ENCODE assay signal across 17 cellular contexts in genomic region chr2:9076755-9077154, GRCh38.
DNase-seq lines count a peak whose midpoint lies in the region; ATAC-seq and TF ChIP-seq lines count a peak whose summit lies in the region.
"Had no signal": no experiment of that assay in that cellular context is flagged by ENCODE, and none has a peak within 500 bp of the region (broad histone marks: within the 10 kb centered on the region; RNA-seq: fewer than 3 reads in every experiment).

No MANE protein-coding gene starts in this region.

- no peaks in the 10 kb centered on the region for H3F3A ChIP-seq in PC-3 (ENCODE audit: low read length, unreplicated experiment)

- H3K27ac ChIP-seq in ACC112 (ENCODE audit: low read depth, low read length): no peak overlapping the region
- H3K27ac ChIP-seq in PC-3 (ENCODE audit: low read length): 0 out of 2 replicates have a peak overlapping the region, but pooled peaks have one; percentile 6
- H3K27ac ChIP-seq in esophagus squamous epithelium: peak overlapping the region in 3 of 4 donors; percentile 29 to 69 (median 60)
- no peak overlapping the region for H3K27ac ChIP-seq in upper lobe of right lung
- H3K27ac ChIP-seq: BLaER1 treated with 17β-estradiol and CSF1 and Interleukin-3, amounts not matched to agents 10 nM and 100 nM; HL-60; KMS-11 had no signal

- H3K79me2 ChIP-seq in ACC112 (ENCODE audit: control insufficient read depth, insufficient read depth, low read length, unreplicated experiment) (no peaks in the 10 kb centered on the region), PC-3 (ENCODE audit: low read length) (no peaks in the 10 kb centered on the region)

- DNase-seq in PC-3 (no peak), esophagus squamous epithelium (lab: John Stamatoyannopoulos, UW) (no peak), upper lobe of right lung (peak; percentile 72), Kasumi-1 (lab: John Stamatoyannopoulos, UW) (no peak), NOMO-1 (lab: John Stamatoyannopoulos, UW; ENCODE audit: unreplicated experiment in 2 of 2) (no peak)
- DNase-seq: 8988T; ACHN; CD4-positive, alpha-beta memory T cell; DMS153; DMS79 treated with DMSO at 0.1 percent for 48 hours; EL; HFFc6 had no signal

- TF ChIP-seq POLR2A in esophagus squamous epithelium (IDR thresholded peaks at IDR 0.05): no peak

- TF ChIP-seq CTCF in PC-3 (conservative IDR thresholded peaks at IDR 0.05; ENCODE audit: low read depth, low read length) (no peak), esophagus squamous epithelium (IDR thresholded peaks at IDR 0.05) (no peak), upper lobe of right lung (IDR thresholded peaks at IDR 0.05) (no peak)

- no peak overlapping the region for H3K4me2 ChIP-seq in PC-3 (ENCODE audit: low read length)
- H3K4me2 ChIP-seq: BLaER1 treated with 17β-estradiol and CSF1 and Interleukin-3, amounts not matched to agents 10 nM and 100 nM; KMS-11 had no signal

- H3K9ac ChIP-seq in PC-3 (ENCODE audit: low read length): no peak overlapping the region
- H3K9ac ChIP-seq: BLaER1 treated with 17β-estradiol and CSF1 and Interleukin-3, amounts not matched to agents 10 nM and 100 nM; KMS-11 had no signal

- H3K9me3 ChIP-seq in PC-3 (ENCODE audit: low read length): no peaks in the 10 kb centered on the region
- no peaks in the 10 kb centered on the region for H3K9me3 ChIP-seq in esophagus squamous epithelium
- H3K9me3 ChIP-seq in upper lobe of right lung: no peaks in the 10 kb centered on the region

- no peaks in the 10 kb centered on the region for H3K9me2 ChIP-seq in PC-3 (replicated peaks; ENCODE audit: low read length)

- CTCF ChIA-PET in PC-3 (lab: Charles Lee): no interaction called here

- H3K4me3 ChIP-seq in ACC112 (ENCODE audit: low read depth, low read length) (no peak overlapping the region), PC-3 (ENCODE audit: low read length) (no peak overlapping the region), esophagus squamous epithelium (no peak overlapping the region), upper lobe of right lung (no peak overlapping the region)
- H3K4me3 ChIP-seq: BLaER1 treated with 17β-estradiol and CSF1 and Interleukin-3, amounts not matched to agents 10 nM and 100 nM had no signal

- H3K4me1 ChIP-seq in ACC112 (ENCODE audit: control insufficient read depth, insufficient read depth, low read length, unreplicated experiment) (peaks cover 7% of the 10 kb centered on the region), PC-3 (ENCODE audit: insufficient read depth, low read length) (peaks cover 20% of the 10 kb centered on the region), esophagus squamous epithelium (peaks cover 0 to 43% (median 5%) of the 10 kb centered on the region in 3 donors), upper lobe of right lung (no peaks in the 10 kb centered on the region)
- H3K4me1 ChIP-seq: BLaER1 treated with 17β-estradiol and CSF1 and Interleukin-3, amounts not matched to agents 10 nM and 100 nM had no signal

- H2AFZ ChIP-seq in ACC112 (ENCODE audit: low read length, unreplicated experiment): peak overlapping the region; percentile 20
- no peak overlapping the region for H2AFZ ChIP-seq in PC-3 (ENCODE audit: low read length)

- H3K27me3 ChIP-seq in ACC112 (ENCODE audit: insufficient read depth, low read length) (no peaks in the 10 kb centered on the region), PC-3 (ENCODE audit: low read length) (no peaks in the 10 kb centered on the region), esophagus squamous epithelium (no peaks in the 10 kb centered on the region), upper lobe of right lung (no peaks in the 10 kb centered on the region)
- H3K27me3 ChIP-seq: BLaER1 treated with 17β-estradiol and CSF1 and Interleukin-3, amounts not matched to agents 10 nM and 100 nM had no signal

- intact Hi-C loops in PC-3 (cut with micrococcal nuclease): no loop called here
- intact Hi-C loops in esophagus squamous epithelium (cut with DNase I): no loop called here
- intact Hi-C loops in upper lobe of right lung (cut with DNase I): no loop called here

- WGBS in esophagus squamous epithelium, 2 donors: 84 to 94% methylated on average over 6 of the region's 6 CpGs

- H3K36me3 ChIP-seq in ACC112 (ENCODE audit: insufficient read depth, low read length): no peaks in the 10 kb centered on the region
- no peaks in the 10 kb centered on the region for H3K36me3 ChIP-seq in PC-3 (ENCODE audit: low read depth, low read length)
- H3K36me3 ChIP-seq in esophagus squamous epithelium: no peaks in the 10 kb centered on the region
- no peaks in the 10 kb centered on the region for H3K36me3 ChIP-seq in upper lobe of right lung
- H3K36me3 ChIP-seq: BLaER1 treated with 17β-estradiol and CSF1 and Interleukin-3, amounts not matched to agents 10 nM and 100 nM had no signal

- POLR2A ChIA-PET in PC-3 (lab: Charles Lee; ENCODE audit: unreplicated experiment): no interaction called here

- no peaks in the 10 kb centered on the region for H4K20me1 ChIP-seq in PC-3 (ENCODE audit: low read length)
- H4K20me1 ChIP-seq: BLaER1 treated with 17β-estradiol and CSF1 and Interleukin-3, amounts not matched to agents 10 nM and 100 nM had no signal

- ATAC-seq in PC-3: no peak
- peak; percentile 50 for ATAC-seq in upper lobe of right lung
- ATAC-seq in HG03378 (IDR thresholded peaks at IDR 0.05; ENCODE audit: unreplicated experiment): no peak

- no TSS peak for BruUV-seq in PC-3 (replicated peaks; lab: Mats Ljungman, UMichigan)

Comparison
In these comparisons a context has a peak if more than half of its experiments do, and no peak if none do; other contexts are left out.
1. H3K27ac ChIP-seq: peak in PC-3 (single experiment) and esophagus squamous epithelium (3 of 4); none in ACC112 (single experiment) and upper lobe of right lung (single experiment).